In genomic region chr1:43842099-43842498, GRCh38 we compare ENCODE assay signal across 23 cellular contexts.
"Had no signal": no experiment of that assay in that cellular context is flagged by ENCODE, and none has a peak within 500 bp of the region (broad histone marks: within the 10 kb centered on the region; RNA-seq: fewer than 3 reads in every experiment).

No MANE protein-coding gene starts in this region.

- H3K4me3 Mint-ChIP-seq: dendritic cell treated with granulocyte-macrophage colony-stimulating factor and Interleukin-4, amounts not matched to agents 40 ng/mL and 50 ng/mL, for 4 days; effector memory CD8-positive, alpha-beta T cell; natural killer cell treated with Interleukin-12 subunit alpha and Interleukin-12 subunit beta and Interleukin-15 and Interleukin-18, amount 100 ng/mL, for 72 hours; neural progenitor cell; stimulated activated naive B cell treated with anti-CD40 and anti-IgM and Interleukin-4, amounts not matched to agents 10 μg/mL and 1 μg/mL and 100 μg/mL, for 72 hours; stimulated activated naive CD8-positive, alpha-beta T cell treated with anti-CD3 and anti-CD28 coated beads, Interleukin-15, amount 100 ng/mL, for 72 hours had no signal

- H3K9me3 Mint-ChIP-seq: effector memory CD8-positive, alpha-beta T cell; natural killer cell treated with Interleukin-12 subunit alpha and Interleukin-12 subunit beta and Interleukin-15 and Interleukin-18, amount 100 ng/mL, for 72 hours had no signal

- FAIRE-seq: islet of Langerhans had no signal

- H3K9me3 ChIP-seq: esophagus squamous epithelium, gastroesophageal sphincter, ovary, right atrium auricular region, sigmoid colon, testis, upper lobe of right lung, vagina had no signal

- H3K36me3 ChIP-seq: neural progenitor cell, ovary, upper lobe of right lung, vagina had no signal

- H3K27me3 ChIP-seq: esophagus squamous epithelium, gastroesophageal sphincter, neural progenitor cell, ovary, right atrium auricular region, sigmoid colon, testis, tibial nerve, upper lobe of right lung, vagina had no signal

- H3K9ac ChIP-seq: neural progenitor cell had no signal

- H3K27me3 Mint-ChIP-seq: dendritic cell treated with granulocyte-macrophage colony-stimulating factor and Interleukin-4, amounts not matched to agents 40 ng/mL and 50 ng/mL, for 4 days; effector memory CD8-positive, alpha-beta T cell; natural killer cell treated with Interleukin-12 subunit alpha and Interleukin-12 subunit beta and Interleukin-15 and Interleukin-18, amount 100 ng/mL, for 72 hours; stimulated activated naive B cell treated with anti-CD40 and anti-IgM and Interleukin-4, amounts not matched to agents 10 μg/mL and 1 μg/mL and 100 μg/mL, for 72 hours; stimulated activated naive CD8-positive, alpha-beta T cell treated with anti-CD3 and anti-CD28 coated beads, Interleukin-15, amount 100 ng/mL, for 72 hours had no signal

- H2AFZ ChIP-seq: neural progenitor cell had no signal

- DNase-seq: effector memory CD8-positive, alpha-beta T cell; esophagus squamous epithelium; foreskin fibroblast; glutamatergic neuron; nucleus accumbens; ovary; sigmoid colon; stimulated activated CD4-positive, alpha-beta T cell treated with anti-CD3 and anti-CD28 coated beads, Interleukin-2, amount 100 ng/mL, for 24 hours; stimulated activated CD4-positive, alpha-beta T cell treated with anti-CD3 and anti-CD28 coated beads, Interleukin-4, amount 100 ng/mL, for 4 hours; stimulated activated naive B cell treated with anti-CD40 and anti-IgM and Interleukin-4, amounts not matched to agents 10 μg/mL and 1 μg/mL and 100 μg/mL, for 72 hours; stimulated activated naive CD8-positive, alpha-beta T cell treated with anti-CD3 and anti-CD28 coated beads, Interleukin-15, amount 100 ng/mL, for 72 hours; testis; upper lobe of right lung had no signal

- H3K4me2 ChIP-seq: neural progenitor cell had no signal

- H3K4me1 ChIP-seq: neural progenitor cell, right atrium auricular region, upper lobe of right lung had no signal

- H3K27ac ChIP-seq: esophagus squamous epithelium, gastroesophageal sphincter, neural progenitor cell, ovary, right atrium auricular region, sigmoid colon, skin epidermis, testis, tibial nerve, upper lobe of right lung, vagina had no signal

- H3K4me3 ChIP-seq: esophagus squamous epithelium, gastroesophageal sphincter, neural progenitor cell, ovary, right atrium auricular region, sigmoid colon, skin epidermis, testis, tibial nerve, upper lobe of right lung, vagina had no signal

- ATAC-seq: effector memory CD8-positive, alpha-beta T cell; gastroesophageal sphincter; left lobe of liver; natural killer cell treated with Interleukin-12 subunit alpha and Interleukin-12 subunit beta and Interleukin-15 and Interleukin-18, amount 100 ng/mL, for 72 hours; stimulated activated naive B cell treated with anti-CD40 and anti-IgM and Interleukin-4, amounts not matched to agents 10 μg/mL and 1 μg/mL and 100 μg/mL, for 72 hours; stimulated activated naive CD8-positive, alpha-beta T cell treated with anti-CD3 and anti-CD28 coated beads, Interleukin-15, amount 100 ng/mL, for 72 hours; upper lobe of right lung had no signal

- H3K27ac Mint-ChIP-seq: dendritic cell treated with granulocyte-macrophage colony-stimulating factor and Interleukin-4, amounts not matched to agents 40 ng/mL and 50 ng/mL, for 4 days; effector memory CD8-positive, alpha-beta T cell; natural killer cell treated with Interleukin-12 subunit alpha and Interleukin-12 subunit beta and Interleukin-15 and Interleukin-18, amount 100 ng/mL, for 72 hours; neural progenitor cell; stimulated activated naive B cell treated with anti-CD40 and anti-IgM and Interleukin-4, amounts not matched to agents 10 μg/mL and 1 μg/mL and 100 μg/mL, for 72 hours; stimulated activated naive CD8-positive, alpha-beta T cell treated with anti-CD3 and anti-CD28 coated beads, Interleukin-15, amount 100 ng/mL, for 72 hours had no signal
